Comparison of ENCODE assay signal across 8 cellular contexts in the genomic region with DNA sequence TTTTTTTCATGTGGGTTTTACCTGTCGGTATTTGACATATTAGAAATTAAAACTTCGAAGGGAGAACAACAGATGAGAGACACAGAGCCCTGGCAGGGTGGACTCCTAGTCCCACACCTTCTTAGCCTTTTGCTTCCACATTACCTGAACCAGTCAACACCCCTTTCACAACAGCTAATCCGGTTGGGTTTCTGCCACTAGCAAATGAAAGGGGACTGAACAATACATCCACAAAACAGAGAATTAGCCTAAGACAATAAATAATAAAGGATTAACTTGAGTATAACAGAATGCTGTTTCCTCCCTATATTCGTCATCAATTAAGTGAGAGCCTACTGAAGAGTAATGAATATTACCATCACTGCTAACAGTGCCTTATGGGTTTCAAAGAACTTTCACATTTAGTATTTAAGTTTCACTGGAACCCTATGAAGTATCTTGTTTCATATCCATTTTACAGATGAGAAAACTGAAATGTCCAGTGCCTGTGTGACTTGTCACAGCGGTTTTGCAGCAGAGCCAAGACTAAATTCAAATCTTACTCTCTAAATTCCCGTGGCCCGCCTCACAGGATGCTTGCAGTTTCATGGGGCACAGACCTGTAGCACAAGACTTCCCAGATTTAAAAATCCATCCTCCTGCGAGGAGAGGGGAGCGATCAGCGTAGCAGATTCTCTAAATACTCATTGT. TPM values are rescaled to one million over a fixed set of nuclear protein-coding genes. Genes with fewer than 3 reads are reported as not detected.
A peak's percentile ranks its signal among the peaks of the same experiment; 100 is the strongest.
DNase-seq lines count a peak whose midpoint lies in the region; ATAC-seq, FAIRE-seq and TF ChIP-seq lines count a peak whose summit lies in the region.

No MANE protein-coding gene starts in this region.

- H3K27me3 ChIP-seq in astrocyte (ENCODE audit: insufficient read depth, low read length) = no peaks in the 10 kb centered on the region
- H3K27me3 ChIP-seq in uterus = no peaks in the 10 kb centered on the region

- no peaks in the 10 kb centered on the region for H3K9me3 ChIP-seq in astrocyte (ENCODE audit: insufficient read depth, low read depth, low read length)
- no peaks in the 10 kb centered on the region for H3K9me3 ChIP-seq in mesodermal cell (ENCODE audit: control insufficient read depth, low read length)
- no peaks in the 10 kb centered on the region for H3K9me3 ChIP-seq in uterus

- H3K79me2 ChIP-seq in astrocyte (ENCODE audit: insufficient read depth, low read length) = peaks cover 36% of the 10 kb centered on the region

- FAIRE-seq in astrocyte (lab: Jason Lieb, UNC) = no peak

- H3K4me2 ChIP-seq in astrocyte (ENCODE audit: low read length) = peak overlapping the region; percentile 98

- H3K4me1 Mint-ChIP-seq in astrocyte (ENCODE audit: low read depth, unreplicated experiment) = peaks cover 30% of the 10 kb centered on the region

- H2AFZ ChIP-seq in astrocyte (ENCODE audit: low read depth, low read length) = peak overlapping the region; percentile 94

- H3K27ac Mint-ChIP-seq in astrocyte (ENCODE audit: unreplicated experiment) = peak overlapping the region; percentile 89

- H3K4me1 ChIP-seq in astrocyte (ENCODE audit: insufficient read depth, low read length) (peaks cover 34% of the 10 kb centered on the region), mesodermal cell (ENCODE audit: control insufficient read depth, insufficient read depth, low read length, poor library complexity, severe bottlenecking) (peaks cover 39% of the 10 kb centered on the region), uterus (peaks cover 0 to 5% of the 10 kb centered on the region in 2 donors)

- no peaks in the 10 kb centered on the region for H3K36me3 Mint-ChIP-seq in astrocyte (ENCODE audit: low read depth, unreplicated experiment)

- TF ChIP-seq CTCF in AG04449 (IDR thresholded peaks at IDR 0.05; ENCODE audit: insufficient read depth, low read length, missing control alignments) (no peak), astrocyte (IDR thresholded peaks at IDR 0.05; ENCODE audit: insufficient read depth, low read depth, low read length) (no peak), uterus (IDR thresholded peaks at IDR 0.05) (no peak)

- DNase-seq in AG04449 (ENCODE audit: low read depth, low spot score) = no peak
- no peak for DNase-seq in astrocyte (ENCODE audit: low read depth)
- DNase-seq in uterus = peak in 1 of 2 donors; percentile 18
- no peak for DNase-seq in kidney tubule cell (ENCODE audit: low spot score)
- DNase-seq in C1 segment of cervical spinal cord (lab: John Stamatoyannopoulos, UW) = no peak

- POLR2A ChIA-PET in AG04449 (lab: Yijun Ruan, JAX) = interaction anchor here (1.0 kb wide), 1 partner anchor 31 kb away, joined by 4 read pairs; a partner anchor contains a TSS

- H3K36me3 ChIP-seq in astrocyte (ENCODE audit: insufficient read depth, low read length) (no peaks in the 10 kb centered on the region), mesodermal cell (ENCODE audit: control insufficient read depth, insufficient read depth, low read length) (no peaks in the 10 kb centered on the region), uterus (no peaks in the 10 kb centered on the region)

- CTCF ChIA-PET in AG04449 (lab: Yijun Ruan, JAX) = no interaction called here

- ATAC-seq in HG02610 (IDR thresholded peaks at IDR 0.05; ENCODE audit: unreplicated experiment) (peak; percentile 27), GM21423 (IDR thresholded peaks at IDR 0.05; ENCODE audit: unreplicated experiment) (no peak)

- H3K27me3 Mint-ChIP-seq in astrocyte (ENCODE audit: low read depth, unreplicated experiment) = no peaks in the 10 kb centered on the region

- TF ChIP-seq POLR2A in uterus (IDR thresholded peaks at IDR 0.05) = no peak

- H3K4me3 Mint-ChIP-seq in astrocyte (ENCODE audit: unreplicated experiment) = peak overlapping the region; percentile 89

- H4K20me1 ChIP-seq in astrocyte (ENCODE audit: insufficient read depth, low read length) = peaks cover 17% of the 10 kb centered on the region

- no peaks in the 10 kb centered on the region for H3K9me3 Mint-ChIP-seq in astrocyte (ENCODE audit: unreplicated experiment)

- intact Hi-C loops in uterus (cut with DNase I; ENCODE audit: low total_unique reads) = no loop called here

- H3K27ac ChIP-seq in astrocyte (ENCODE audit: low read depth, low read length) (peak overlapping the region; percentile 62), mesodermal cell (ENCODE audit: low read depth, low read length, severe bottlenecking) (peak overlapping the region; percentile 61), uterus (peak overlapping the region; percentile 75 to 96)

- H3K4me3 ChIP-seq in AG04449 (ENCODE audit: low read depth, low read length) = peak overlapping the region; percentile 60
- H3K4me3 ChIP-seq in astrocyte (ENCODE audit: insufficient read depth, low read depth, low read length) = peak overlapping the region; percentile 80
- H3K4me3 ChIP-seq in mesodermal cell (ENCODE audit: extremely low read depth, insufficient read depth, low read length, poor library complexity, severe bottlenecking) = peak overlapping the region; percentile 100
- peak overlapping the region; percentile 80 to 97 for H3K4me3 ChIP-seq in uterus

- H3K9ac ChIP-seq in astrocyte (ENCODE audit: low read length) = peak overlapping the region; percentile 84

- 31 to 59% methylated on average over 4 of the region's 10 CpGs for WGBS in mesodermal cell (ENCODE audit: insufficient coverage in 2 of 2), 2 experiments

RNA-seq across cellular contexts. Expression of a gene that starts 1.0 kb away (rescaled TPM):
- total RNA-seq in astrocyte = 45.7 and 49.3 TPM in 2 replicates
- 23.3 TPM for polyA plus RNA-seq in mesodermal cell (2013, experiment 1 of 2)
- 26.4 TPM for polyA plus RNA-seq in mesodermal cell (2013, experiment 2 of 2)
- total RNA-seq in uterus = 100 to 1,000 TPM in 1 of 4 donors, 10 to 100 TPM in 3; 47.6 to 179 (median 67.1) TPM

RNA-seq across cellular contexts. Expression of a gene that starts 31.1 kb away (rescaled TPM):
- total RNA-seq in astrocyte = 428 and 484 TPM in 2 replicates
- polyA plus RNA-seq in mesodermal cell (2013, experiment 1 of 2) = 313 TPM
- polyA plus RNA-seq in mesodermal cell (2013, experiment 2 of 2) = 310 TPM
- 100 to 1,000 TPM in 1 of 4 donors, 10 to 100 TPM in 3; 33.5 to 207 (median 54.5) TPM for total RNA-seq in uterus
